In the genomic region with DNA sequence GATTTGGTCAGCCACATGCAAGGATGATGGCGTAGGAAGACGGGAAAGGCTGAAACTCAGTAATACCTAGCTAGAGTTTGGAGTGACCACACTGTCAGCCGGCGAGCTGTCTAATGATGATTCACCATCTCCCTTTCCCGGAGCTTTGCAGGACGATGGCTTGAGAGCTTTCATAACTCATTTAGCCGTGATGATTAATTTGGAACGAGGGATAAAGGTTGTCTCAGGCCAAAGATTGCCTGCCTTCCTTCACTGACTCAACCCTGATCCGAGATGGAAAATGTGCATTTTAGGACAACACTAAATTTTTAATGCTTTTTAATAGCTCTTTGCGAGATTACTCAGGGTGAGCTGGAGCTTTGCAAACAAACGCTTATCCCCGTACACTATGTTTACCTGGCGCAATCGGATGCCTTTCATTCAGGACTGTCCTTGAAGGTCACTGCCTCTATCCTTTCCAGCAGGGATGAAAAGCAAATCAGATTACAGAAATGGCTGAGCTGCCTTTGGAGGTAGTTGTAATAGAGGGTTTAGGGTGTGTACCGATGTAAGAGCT, we compare ENCODE assay signal across 15 cellular contexts.
A peak's percentile ranks its signal among the peaks of the same experiment; 100 is the strongest.
DNase-seq lines count a peak whose midpoint lies in the region; ATAC-seq, FAIRE-seq and TF ChIP-seq lines count a peak whose summit lies in the region.
"Had no signal": no experiment of that assay in that cellular context is flagged by ENCODE, and none has a peak within 500 bp of the region (broad histone marks: within the 10 kb centered on the region; RNA-seq: fewer than 3 reads in every experiment).

No MANE protein-coding gene starts in this region.

- H3K4me2 ChIP-seq in GM23248 (ENCODE audit: unreplicated experiment), result no peak overlapping the region

- no peaks in the 10 kb centered on the region for H3K79me2 ChIP-seq in GM23248 (ENCODE audit: insufficient read depth)

- peak; percentile 96 for DNase-seq in A172 (ENCODE audit: low spot score)
- peak; percentile 4 for DNase-seq in GM23248
- peak; percentile 50 for DNase-seq in RCC 7860 (ENCODE audit: low spot score)
- peak; percentile 5 to 32 for DNase-seq in cardiac fibroblast (ENCODE audit: low read depth in 2 of 2)
- no peak for DNase-seq in natural killer cell
- no peak for DNase-seq in SKM-1 (lab: John Stamatoyannopoulos, UW; ENCODE audit: unreplicated experiment)
- no peak for DNase-seq in DMS114 treated with DMSO at 0.1 percent for 48 hours (lab: John Stamatoyannopoulos, UW; ENCODE audit: unreplicated experiment)
- DNase-seq: activated CD8-positive, alpha-beta memory T cell treated with anti-CD3 and anti-CD28 coated beads for 24 hours; central memory CD4-positive, alpha-beta T cell; IMR-90; NCI-H446 treated with DMSO at 0.1 percent for 48 hours; stimulated activated CD8-positive, alpha-beta memory T cell treated with anti-CD3 and anti-CD28 coated beads, Interleukin-4, amount 100 ng/mL, for 48 hours; tibial artery had no signal

- no peaks in the 10 kb centered on the region for H3K27me3 ChIP-seq in GM23248 (replicated peaks; ENCODE audit: insufficient read depth)
- H3K27me3 ChIP-seq: tibial artery had no signal

- H3K9me3 Mint-ChIP-seq in natural killer cell, result no peaks in the 10 kb centered on the region

- no peaks in the 10 kb centered on the region for H3K9me2 ChIP-seq in GM23248 (ENCODE audit: insufficient read depth)

- TF ChIP-seq CTCF in cardiac fibroblast (IDR thresholded peaks at IDR 0.05; ENCODE audit: low read depth, low read length) (no peak), natural killer cell (IDR thresholded peaks at IDR 0.05) (no peak)

- intact Hi-C loops in natural killer cell (cut with micrococcal nuclease), result no loop called here

- H3K36me3 Mint-ChIP-seq in natural killer cell, result no peaks in the 10 kb centered on the region

- H3K4me1 Mint-ChIP-seq in natural killer cell, result no peaks in the 10 kb centered on the region

- no peak overlapping the region for H2AFZ ChIP-seq in GM23248

- H3K4me3 Mint-ChIP-seq in natural killer cell, result no peak overlapping the region

- H4K20me1 ChIP-seq in GM23248 (ENCODE audit: insufficient read depth), result no peaks in the 10 kb centered on the region

- ATAC-seq in natural killer cell, result no peak
- no peak for ATAC-seq in HG02678 (IDR thresholded peaks at IDR 0.05; ENCODE audit: unreplicated experiment)

- no peak overlapping the region for H3K4me3 ChIP-seq in GM23248
- H3K4me3 ChIP-seq in cardiac fibroblast (replicated peaks in 1 of 2; ENCODE audit: low read depth in 2 of 2, low read length in 2 of 2), result no peak overlapping the region
- H3K4me3 ChIP-seq: tibial artery had no signal

- FAIRE-seq in RCC 7860 (lab: Jason Lieb, UNC), result peak; percentile 68
- FAIRE-seq: endometrium had no signal

- H3K9me3 ChIP-seq in GM23248 (ENCODE audit: low read depth), result no peaks in the 10 kb centered on the region

- no peak overlapping the region for H3K27ac Mint-ChIP-seq in natural killer cell

- H3K36me3 ChIP-seq in GM23248 (ENCODE audit: low read depth), result no peaks in the 10 kb centered on the region
- H3K36me3 ChIP-seq: tibial artery had no signal

- H3K27ac ChIP-seq in GM23248, result no peak overlapping the region
- H3K27ac ChIP-seq: tibial artery had no signal

- in situ Hi-C loops in GM23248 (cut with MboI), result no loop called here

- no peaks in the 10 kb centered on the region for H3K27me3 Mint-ChIP-seq in natural killer cell (ENCODE audit: low read depth in 2 of 2)

- 50 to 55% methylated on average over 15 of the region's 15 CpGs for WGBS in GM23248 (ENCODE audit: low coverage in 1 of 2, low lambda C conversion rate in 2 of 2, missing lambda C conversion rate in 2 of 2), 2 experiments

- no peaks in the 10 kb centered on the region for H3F3A ChIP-seq in GM23248 (ENCODE audit: insufficient read depth)

- H3K4me1 ChIP-seq in GM23248 (ENCODE audit: insufficient read depth), result no peaks in the 10 kb centered on the region
- H3K4me1 ChIP-seq: tibial artery had no signal

- no peak overlapping the region for H3K9ac ChIP-seq in GM23248

Comparison
In these comparisons a context has a peak if more than half of its experiments do, and no peak if none do; other contexts are left out.
1. DNase-seq: peak in A172 (single experiment), GM23248 (single experiment), RCC 7860 (single experiment) and cardiac fibroblast (2 of 2); none in natural killer cell (single experiment), SKM-1 (single experiment) and DMS114 treated with DMSO at 0.1 percent for 48 hours (single experiment).